ENCODE assay signal across 9 cellular contexts in the genomic region with DNA sequence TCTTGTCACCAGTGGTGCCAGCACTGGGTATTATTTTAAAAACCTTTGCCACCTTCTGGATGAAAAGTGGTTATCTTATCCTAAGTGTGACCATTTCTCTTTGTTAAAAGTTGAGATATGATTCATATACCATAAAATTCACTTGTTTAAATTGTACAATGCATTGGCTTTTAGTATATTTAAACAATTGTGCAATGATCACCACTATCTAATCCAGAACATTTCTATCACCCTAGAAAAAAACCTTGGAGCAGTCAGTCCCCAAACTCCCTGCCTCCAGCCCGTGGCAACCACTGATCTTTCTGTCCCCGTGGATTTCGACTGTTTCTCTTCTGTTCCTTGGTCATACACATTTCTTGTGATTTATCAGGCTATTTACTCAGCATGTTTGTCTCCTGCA. TPM values are rescaled to one million over a fixed set of nuclear protein-coding genes. Genes with fewer than 3 reads are reported as not detected.
A peak's percentile ranks its signal among the peaks of the same experiment; 100 is the strongest.
DNase-seq lines count a peak whose midpoint lies in the region; ATAC-seq, FAIRE-seq and TF ChIP-seq lines count a peak whose summit lies in the region.
"Had no signal": no experiment of that assay in that cellular context is flagged by ENCODE, and none has a peak within 500 bp of the region (broad histone marks: within the 10 kb centered on the region; RNA-seq: fewer than 3 reads in every experiment).

No MANE protein-coding gene starts in this region.

- H3K9me3 ChIP-seq in astrocyte (ENCODE audit: insufficient read depth, low read depth, low read length) (no peaks in the 10 kb centered on the region), mucosa of rectum (ENCODE audit: control insufficient read depth in 2 of 2, low read length in 2 of 2) (no peaks in the 10 kb centered on the region)

- peak overlapping the region; percentile 58 for H3K27ac ChIP-seq in astrocyte (ENCODE audit: low read depth, low read length)
- peak overlapping the region; percentile 81 to 82 for H3K27ac ChIP-seq in mucosa of rectum (ENCODE audit: low read depth in 2 of 2, low read length in 2 of 2)
- peak overlapping the region; percentile 59 for H3K27ac ChIP-seq in urinary bladder (ENCODE audit: low read depth)
- H3K27ac ChIP-seq: C4-2B had no signal

- H3K27ac Mint-ChIP-seq in astrocyte (ENCODE audit: unreplicated experiment) = no peak overlapping the region

- intact Hi-C loops in Right ventricle myocardium superior (cut with DNase I) (no loop called here), cardiac septum (cut with DNase I) (no loop called here)

- H3K9ac ChIP-seq in astrocyte (ENCODE audit: low read length) = peak overlapping the region; percentile 53
- peak overlapping the region; percentile 44 to 65 for H3K9ac ChIP-seq in mucosa of rectum (ENCODE audit: low read depth in 1 of 2, low read length in 2 of 2)

- H2AFZ ChIP-seq in astrocyte (ENCODE audit: low read depth, low read length) = no peak overlapping the region

- H3K4me3 ChIP-seq in astrocyte (ENCODE audit: insufficient read depth, low read depth, low read length) (peak overlapping the region; percentile 18), mucosa of rectum (ENCODE audit: low read length in 2 of 2) (peak overlapping the region in 1 of 2 donors; percentile 52), urinary bladder (ENCODE audit: low read depth, low read length) (no peak overlapping the region)

- H3K9me3 Mint-ChIP-seq in astrocyte (ENCODE audit: unreplicated experiment) = no peaks in the 10 kb centered on the region

- H3K27me3 ChIP-seq in astrocyte (ENCODE audit: insufficient read depth, low read length) (no peaks in the 10 kb centered on the region), mucosa of rectum (ENCODE audit: control insufficient read depth in 2 of 2, insufficient read depth in 2 of 2, low read length in 2 of 2) (no peaks in the 10 kb centered on the region)

- whole genome bisulfite sequencing in urinary bladder = 38% methylated on average over 3 of the region's 3 CpGs

- H3K36me3 Mint-ChIP-seq in astrocyte (ENCODE audit: low read depth, unreplicated experiment) = peaks cover 5% of the 10 kb centered on the region

- DNase-seq in Right ventricle myocardium superior (peak; percentile 20), cardiac septum (ENCODE audit: low spot score) (no peak), astrocyte (ENCODE audit: low read depth) (no peak), KG1 (lab: John Stamatoyannopoulos, UW) (no peak)

- H4K20me1 ChIP-seq in astrocyte (ENCODE audit: insufficient read depth, low read length) = peaks cover 84% of the 10 kb centered on the region

- no peak for FAIRE-seq in astrocyte (lab: Jason Lieb, UNC)

- H3K4me1 Mint-ChIP-seq in astrocyte (ENCODE audit: low read depth, unreplicated experiment) = peaks cover 55% of the 10 kb centered on the region

- H3K79me2 ChIP-seq in astrocyte (ENCODE audit: insufficient read depth, low read length) = peaks cover 100% of the 10 kb centered on the region

- H3K4me2 ChIP-seq in astrocyte (ENCODE audit: low read length) = peak overlapping the region; percentile 73

- no peaks in the 10 kb centered on the region for H3K27me3 Mint-ChIP-seq in astrocyte (ENCODE audit: low read depth, unreplicated experiment)

- peaks cover 3% of the 10 kb centered on the region for H3K36me3 ChIP-seq in astrocyte (ENCODE audit: insufficient read depth, low read length)
- peaks cover 0 to 2% of the 10 kb centered on the region in 2 donors for H3K36me3 ChIP-seq in mucosa of rectum (ENCODE audit: control insufficient read depth in 2 of 2, insufficient read depth in 2 of 2, low read length in 2 of 2)
- no peaks in the 10 kb centered on the region for H3K36me3 ChIP-seq in urinary bladder (ENCODE audit: insufficient read depth)

- no peak overlapping the region for H3K4me3 Mint-ChIP-seq in astrocyte (ENCODE audit: unreplicated experiment)

- H3K4me1 ChIP-seq in astrocyte (ENCODE audit: insufficient read depth, low read length) (peaks cover 74% of the 10 kb centered on the region), mucosa of rectum (ENCODE audit: control insufficient read depth in 2 of 2, insufficient read depth in 2 of 2, low read length in 2 of 2) (peaks cover 75 to 81% of the 10 kb centered on the region in 2 donors), urinary bladder (ENCODE audit: insufficient read depth) (peaks cover 2% of the 10 kb centered on the region)

- TF ChIP-seq CTCF in astrocyte (IDR thresholded peaks at IDR 0.05; ENCODE audit: insufficient read depth, low read depth, low read length) = no peak

- ATAC-seq in Right ventricle myocardium superior (ENCODE audit: poor library complexity) (no peak), HG03097 (IDR thresholded peaks at IDR 0.05; ENCODE audit: low FRiP score, unreplicated experiment) (no peak), HG03571 (IDR thresholded peaks at IDR 0.05; ENCODE audit: unreplicated experiment) (no peak)

RNA-seq across cellular contexts. Expression of gene SH2B3, which starts 28.3 kb away (rescaled TPM):
- total RNA-seq in Right ventricle myocardium superior = 42.8 TPM
- total RNA-seq in cardiac septum = 33.7 TPM
- total RNA-seq in astrocyte = 23.6 and 26.1 TPM in 2 replicates
- total RNA-seq in urinary bladder = 15.3 TPM
- polyA plus RNA-seq in urinary bladder = 12.8 TPM
